In genomic region chr3:196159952-196160804, GRCh38 we compare ENCODE assay signal across 1 cellular context.
TF ChIP-seq lines count a peak whose summit lies in the region.

No MANE protein-coding gene starts in this region.

TF ChIP-seq in HCT116, 20 proteins besides CTCF, POLR2A, EP300 and RAD21 (continued from another document):
- TF ChIP-seq EGR1 (IDR thresholded peaks at IDR 0.05; ENCODE audit: low read depth) (no peak), SP1 (IDR thresholded peaks at IDR 0.05; ENCODE audit: low read depth) (no peak), CBX3 (IDR thresholded peaks at IDR 0.05; ENCODE audit: low read depth) (no peak), POLR2AphosphoS5 (IDR thresholded peaks at IDR 0.05; ENCODE audit: low read depth, low read length) (no peak), FOSL1 (IDR thresholded peaks at IDR 0.05; ENCODE audit: low read depth) (no peak), TCF7L2 (IDR thresholded peaks at IDR 0.05; ENCODE audit: borderline replicate concordance, extremely low read depth, insufficient read depth, insufficient read length) (no peak), MAX (IDR thresholded peaks at IDR 0.05) (no peak)
